ENCODE assay signal across 2 cellular contexts in the genomic region with DNA sequence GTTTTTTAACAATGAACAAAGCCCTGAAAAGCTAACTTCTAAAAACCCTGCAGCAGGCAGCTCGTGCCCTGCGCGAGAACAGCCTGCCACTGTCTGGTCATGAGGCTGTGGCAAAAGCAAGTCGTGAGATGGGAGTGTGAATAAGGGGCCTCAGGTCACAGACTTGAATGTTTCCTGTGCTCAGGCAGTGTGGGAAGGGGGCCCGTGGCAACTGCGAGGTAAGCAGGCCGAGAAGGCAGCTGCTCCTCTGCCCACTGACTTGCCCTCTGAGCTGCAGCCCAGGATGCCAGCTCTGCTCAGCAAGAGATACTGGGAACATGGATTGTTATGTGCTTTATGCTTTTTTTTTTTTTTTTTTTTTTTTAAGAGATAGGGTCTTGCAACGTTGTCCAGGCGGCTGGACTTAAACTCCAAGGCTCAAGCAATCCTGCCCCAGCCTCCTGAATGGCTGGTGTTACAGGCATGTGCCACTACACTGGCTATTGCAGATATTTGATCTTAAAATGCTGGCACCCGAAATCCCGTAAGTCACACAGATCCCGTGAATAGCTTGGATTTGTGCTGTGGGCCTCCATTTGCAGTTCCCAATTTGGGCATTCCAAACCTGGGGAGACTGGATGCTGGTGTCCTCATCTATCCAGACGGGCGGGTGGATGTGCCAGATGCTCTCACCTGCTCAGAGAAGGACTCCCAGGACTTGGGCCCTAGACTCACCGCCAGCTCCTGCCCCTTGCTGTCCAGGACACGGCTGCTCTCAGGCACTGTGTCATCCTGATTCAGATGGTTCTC.
TF ChIP-seq lines count a peak whose summit lies in the region.

No MANE protein-coding gene starts in this region.

TF ChIP-seq in HepG2, 621 proteins besides CTCF, POLR2A, EP300 and RAD21:
- TF ChIP-seq ZNF121 (CRISPR knock-in tag; IDR thresholded peaks at IDR 0.05) (peak; percentile 55; the same call in 1 of the 2 replicates), SMAD3 (CRISPR knock-in tag; IDR thresholded peaks at IDR 0.05) (no peak)

TF ChIP-seq in K562, 482 proteins besides CTCF, POLR2A, EP300 and RAD21:
- TF ChIP-seq, protein P1, sequence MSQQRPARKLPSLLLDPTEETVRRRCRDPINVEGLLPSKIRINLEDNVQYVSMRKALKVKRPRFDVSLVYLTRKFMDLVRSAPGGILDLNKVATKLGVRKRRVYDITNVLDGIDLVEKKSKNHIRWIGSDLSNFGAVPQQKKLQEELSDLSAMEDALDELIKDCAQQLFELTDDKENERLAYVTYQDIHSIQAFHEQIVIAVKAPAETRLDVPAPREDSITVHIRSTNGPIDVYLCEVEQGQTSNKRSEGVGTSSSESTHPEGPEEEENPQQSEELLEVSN (IDR thresholded peaks at IDR 0.05; ENCODE audit: borderline replicate concordance in 1 of 2, extremely low read depth in 1 of 2, insufficient read depth in 1 of 2, insufficient read length in 1 of 2, low read depth in 1 of 2, low read length in 1 of 2, poor library complexity in 1 of 2, severe bottlenecking in 1 of 2) = no peak
- peak; percentile 54 for TF ChIP-seq ZNF121 (CRISPR knock-in tag; conservative IDR thresholded peaks at IDR 0.05)
